9 cellular contexts compared by ENCODE assay signal in the genomic region with DNA sequence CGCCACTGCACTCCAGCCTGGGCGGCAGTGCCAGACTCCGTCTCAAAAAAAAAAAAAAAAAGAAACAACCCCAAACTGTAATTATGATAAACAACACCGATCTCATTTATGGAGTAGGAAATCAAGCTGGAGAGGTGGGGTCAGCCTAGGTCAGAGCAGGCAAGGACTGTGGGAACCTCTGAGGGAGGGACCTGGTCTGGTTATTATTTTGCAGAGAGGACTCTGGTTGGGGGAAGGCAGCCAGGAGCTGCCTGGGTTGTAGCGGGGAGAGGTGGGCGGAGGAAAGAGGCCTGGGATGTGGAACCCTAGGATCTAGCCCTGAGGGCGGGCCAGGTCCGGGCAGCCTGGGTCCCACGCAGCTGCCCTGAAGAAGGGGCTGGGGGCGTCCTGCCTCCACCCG. TPM values are rescaled to one million over a fixed set of nuclear protein-coding genes. Genes with fewer than 3 reads are reported as not detected.
DNase-seq lines count a peak whose midpoint lies in the region; ATAC-seq, FAIRE-seq and TF ChIP-seq lines count a peak whose summit lies in the region.
"Had no signal": no experiment of that assay in that cellular context is flagged by ENCODE, and none has a peak within 500 bp of the region (broad histone marks: within the 10 kb centered on the region; RNA-seq: fewer than 3 reads in every experiment).

No MANE protein-coding gene starts in this region.

- TF ChIP-seq EP300 in upper lobe of left lung (IDR thresholded peaks at IDR 0.05) = no peak

- H3K27ac Mint-ChIP-seq in memory B cell = peak overlapping the region; percentile 45

- DNase-seq in AG08396 (ENCODE audit: low spot score) (peak; percentile 63), NCI-H2196 treated with DMSO at 0.1 percent for 48 hours (lab: John Stamatoyannopoulos, UW; ENCODE audit: unreplicated experiment) (peak; percentile 26), bronchial epithelial cell (ENCODE audit: low read depth) (no peak), memory B cell (ENCODE audit: low spot score in 2 of 2) (no peak), upper lobe of left lung (peak in 1 of 2 donors; percentile 46), activated gamma-delta T cell treated with Interleukin-2 at 50 U/mL for 16 hours (no peak), mucosa of gallbladder (ENCODE audit: low spot score) (no peak)

- H3K36me3 ChIP-seq in bronchial epithelial cell (ENCODE audit: control insufficient read depth, insufficient read depth, low read length) = no peaks in the 10 kb centered on the region
- H3K36me3 ChIP-seq in upper lobe of left lung = no peaks in the 10 kb centered on the region

- ATAC-seq in GM18858 (IDR thresholded peaks at IDR 0.05; ENCODE audit: unreplicated experiment) = peak; percentile 10
- ATAC-seq in memory B cell (ENCODE audit: low read depth) = peak; percentile 2
- peak; percentile 23 to 62 for ATAC-seq in upper lobe of left lung (ENCODE audit: low FRiP score in 2 of 2)

- peaks cover 7% of the 10 kb centered on the region for H3K27me3 ChIP-seq in bronchial epithelial cell (ENCODE audit: control insufficient read depth, insufficient read depth, low read length)
- H3K27me3 ChIP-seq in upper lobe of left lung = no peaks in the 10 kb centered on the region

- no peaks in the 10 kb centered on the region for H3K36me3 Mint-ChIP-seq in memory B cell

- H3K9me3 Mint-ChIP-seq in memory B cell = no peaks in the 10 kb centered on the region

- H3K27me3 Mint-ChIP-seq in memory B cell = peaks cover 7% of the 10 kb centered on the region

- H3K4me3 Mint-ChIP-seq in memory B cell = peak overlapping the region; percentile 84

- H3K4me1 Mint-ChIP-seq in memory B cell = peaks cover 2% of the 10 kb centered on the region

- 6 to 10% methylated on average over 7 to 10 of the region's 11 CpGs for WGBS in upper lobe of left lung, 2 donors

- FAIRE-seq in bronchial epithelial cell (lab: Jason Lieb, UNC) = no peak

- H3K27ac ChIP-seq in upper lobe of left lung = peak overlapping the region; percentile 73 to 95 (median 89)

- TF ChIP-seq CTCF in bronchial epithelial cell (IDR thresholded peaks at IDR 0.05; ENCODE audit: insufficient read depth, low read length, severe bottlenecking) (no peak), upper lobe of left lung (IDR thresholded peaks at IDR 0.05) (no peak)

- H3K4me3 ChIP-seq in bronchial epithelial cell (ENCODE audit: low read depth, low read length) = peak overlapping the region; percentile 43
- peak overlapping the region; percentile 47 to 85 (median 72) for H3K4me3 ChIP-seq in upper lobe of left lung

- TF ChIP-seq POLR2A in upper lobe of left lung (IDR thresholded peaks at IDR 0.05) = no peak

- H3K9me3 ChIP-seq in upper lobe of left lung = no peaks in the 10 kb centered on the region

- peaks cover 9 to 16% (median 13%) of the 10 kb centered on the region in 4 donors for H3K4me1 ChIP-seq in upper lobe of left lung

RNA-seq across cellular contexts. Expression of a gene that starts 10.9 kb away (rescaled TPM):
- total RNA-seq in bronchial epithelial cell = 2.2 TPM in 1 of 2 replicates, not detected in the other
- 1 to 10 TPM in 2 of 6 donors, under 1 TPM in 2, not detected in 2; 0.44 to 4.0 (median 0.95) TPM for total RNA-seq in upper lobe of left lung
- not detected for total RNA-seq in mucosa of gallbladder
- total RNA-seq: pulmonary artery endothelial cell had no signal

RNA-seq across cellular contexts. Expression of a gene that starts 13.9 kb away (rescaled TPM):
- total RNA-seq in bronchial epithelial cell = 2.9 and 6.0 TPM in 2 replicates
- 10 to 100 TPM; 18.2 to 45.3 (median 31.9) TPM for total RNA-seq in upper lobe of left lung
- 41.2 TPM for total RNA-seq in mucosa of gallbladder

RNA-seq across cellular contexts. Expression of a gene that starts 25.4 kb away (rescaled TPM):
- total RNA-seq in bronchial epithelial cell = under 0.01 and 0.13 TPM in 2 replicates
- not detected for total RNA-seq in upper lobe of left lung
- total RNA-seq in mucosa of gallbladder = not detected
- total RNA-seq: pulmonary artery endothelial cell had no signal

RNA-seq across cellular contexts. Expression of a gene that starts 30.2 kb away (rescaled TPM):
- total RNA-seq in bronchial epithelial cell (115 and 219 TPM in 2 replicates), upper lobe of left lung (100 to 1,000 TPM in 4 of 6 donors, 10 to 100 TPM in 2; 76.5 to 245 (median 107) TPM), mucosa of gallbladder (145 TPM)

RNA-seq across cellular contexts. Expression of a gene that starts 35.5 kb away (rescaled TPM):
- total RNA-seq in bronchial epithelial cell = 5,082 and 6,563 TPM in 2 replicates
- 1,000 to 10,000 TPM; 1,128 to 1,943 (median 1,579) TPM for total RNA-seq in upper lobe of left lung
- 1,121 TPM for total RNA-seq in mucosa of gallbladder

Comparison
In these comparisons a context has a peak if more than half of its experiments do, and no peak if none do; other contexts are left out.
1. DNase-seq: peak in AG08396 (single experiment) and NCI-H2196 treated with DMSO at 0.1 percent for 48 hours (single experiment); none in bronchial epithelial cell (single experiment), memory B cell (0 of 2), activated gamma-delta T cell treated with Interleukin-2 at 50 U/mL for 16 hours (single experiment) and mucosa of gallbladder (single experiment).
2. Peak in every context shown above with its lines, with median percentiles within 50 percentile points of each other: ATAC-seq.